In genomic region chr7:92134271-92135099, GRCh38 we compare ENCODE assay signal across 8 cellular contexts. TPM values are rescaled to one million over a fixed set of nuclear protein-coding genes. Genes with fewer than 3 reads are reported as not detected.
A peak's percentile ranks its signal among the peaks of the same experiment; 100 is the strongest.
DNase-seq lines count a peak whose midpoint lies in the region; ATAC-seq and TF ChIP-seq lines count a peak whose summit lies in the region.

Gene CYP51A1 (minus strand): TSS chr7:92134477. CDS start chr7:92134364, 113 bp downstream.

- H3K4me1 ChIP-seq in adipocyte (ENCODE audit: control insufficient read depth, insufficient read depth, low read length), result peaks cover 25% of the 10 kb centered on the region
- H3K4me1 ChIP-seq in cardiac muscle cell (ENCODE audit: low read depth), result peaks cover 16% of the 10 kb centered on the region
- peaks cover 3% of the 10 kb centered on the region for H3K4me1 ChIP-seq in parathyroid adenoma
- peaks cover 0 to 27% (median 13%) of the 10 kb centered on the region in 4 donors for H3K4me1 ChIP-seq in tibial artery

- H3K9ac ChIP-seq in adipocyte (ENCODE audit: low read length), result peak within 1 kb of the TSS; percentile 94
- peak within 1 kb of the TSS; percentile 48 for H3K9ac ChIP-seq in parathyroid adenoma

- H3K27ac ChIP-seq in cardiac muscle cell (peak within 1 kb of the TSS; percentile 98), parathyroid adenoma (peak within 1 kb of the TSS; percentile 96), tibial artery (peak within 1 kb of the TSS; percentile 92)

- peak; percentile 93 for DNase-seq in GM13976 (ENCODE audit: low spot score)
- peak; percentile 82 for DNase-seq in NCI-H1436 treated with DMSO at 0.1 percent for 48 hours (lab: John Stamatoyannopoulos, UW)
- DNase-seq in T follicular helper cell (ENCODE audit: low read depth), result peak; percentile 90
- peak; percentile 97 for DNase-seq in adipocyte (ENCODE audit: low read depth)
- DNase-seq in cardiac muscle cell (ENCODE audit: low read depth in 1 of 2, low spot score in 1 of 2), result peak; percentile 91 to 95
- DNase-seq in tibial artery, result peak; percentile 92 to 97

- intact Hi-C loops in tibial artery (cut with DNase I; ENCODE audit: low total_unique reads), result no loop called here

- H3K9me3 ChIP-seq in adipocyte (ENCODE audit: control insufficient read depth, low read length) (no peaks in the 10 kb centered on the region), cardiac muscle cell (ENCODE audit: low read depth) (no peaks in the 10 kb centered on the region), parathyroid adenoma (ENCODE audit: control insufficient read depth, low read length) (no peaks in the 10 kb centered on the region), tibial artery (no peaks in the 10 kb centered on the region)

- H3K4me3 ChIP-seq in adipocyte (ENCODE audit: low read length) (peak within 1 kb of the TSS; percentile 86), cardiac muscle cell (peak within 1 kb of the TSS; percentile 66), parathyroid adenoma (ENCODE audit: low read depth, low read length) (peak within 1 kb of the TSS; percentile 88), tibial artery (peak within 1 kb of the TSS; percentile 84 to 86)

- in situ Hi-C loops in GM13976 (cut with MboI; ENCODE audit: low sequenced_read_pairs, unreplicated experiment), result no loop called here

- H3K36me3 ChIP-seq in adipocyte (ENCODE audit: control insufficient read depth, insufficient read depth, low read length, severe bottlenecking) (peaks cover 20% of the 10 kb centered on the region), cardiac muscle cell (peaks cover 11% of the 10 kb centered on the region), parathyroid adenoma (ENCODE audit: control insufficient read depth, insufficient read depth, low read length) (no peaks in the 10 kb centered on the region), tibial artery (peaks cover 0 to 13% (median 0%) of the 10 kb centered on the region in 3 donors)

- H3K79me2 ChIP-seq in parathyroid adenoma, result peaks cover 4% of the 10 kb centered on the region

- peak within 1 kb of the TSS; percentile 93 for H2AFZ ChIP-seq in parathyroid adenoma

- peak; percentile 87 for ATAC-seq in HG02852 (IDR thresholded peaks at IDR 0.05; ENCODE audit: unreplicated experiment)

- H3K27me3 ChIP-seq in adipocyte (replicated peaks; ENCODE audit: control insufficient read depth, insufficient read depth, low read length) (no peaks in the 10 kb centered on the region), cardiac muscle cell (no peaks in the 10 kb centered on the region), parathyroid adenoma (ENCODE audit: control insufficient read depth, insufficient read depth, low read length) (no peaks in the 10 kb centered on the region), tibial artery (no peaks in the 10 kb centered on the region)

- TF ChIP-seq CTCF in GM13976 (IDR thresholded peaks at IDR 0.05; ENCODE audit: borderline replicate concordance, control extremely low read depth, extremely low read depth, insufficient read depth, missing control alignments) (no peak), cardiac muscle cell (IDR thresholded peaks at IDR 0.05; ENCODE audit: low read depth, low read length) (no peak), parathyroid adenoma (IDR thresholded peaks at IDR 0.05) (no peak), tibial artery (IDR thresholded peaks at IDR 0.05) (no peak)

- peak within 1 kb of the TSS; percentile 86 for H3K4me2 ChIP-seq in parathyroid adenoma (ENCODE audit: low read length)

RNA-seq across cellular contexts. Expression of gene CYP51A1, which starts in this region (rescaled TPM):
- total RNA-seq in cardiac muscle cell, result 41.0 and 94.4 TPM in 2 replicates
- 70.0 and 116 TPM in 2 replicates for polyA plus RNA-seq in cardiac muscle cell

Comparison
In these comparisons a context has a peak if more than half of its experiments do, and no peak if none do; other contexts are left out.
1. Peak in every context shown above with its lines: DNase-seq, ATAC-seq, H3K4me3 ChIP-seq and H3K27ac ChIP-seq.